In the genomic region with DNA sequence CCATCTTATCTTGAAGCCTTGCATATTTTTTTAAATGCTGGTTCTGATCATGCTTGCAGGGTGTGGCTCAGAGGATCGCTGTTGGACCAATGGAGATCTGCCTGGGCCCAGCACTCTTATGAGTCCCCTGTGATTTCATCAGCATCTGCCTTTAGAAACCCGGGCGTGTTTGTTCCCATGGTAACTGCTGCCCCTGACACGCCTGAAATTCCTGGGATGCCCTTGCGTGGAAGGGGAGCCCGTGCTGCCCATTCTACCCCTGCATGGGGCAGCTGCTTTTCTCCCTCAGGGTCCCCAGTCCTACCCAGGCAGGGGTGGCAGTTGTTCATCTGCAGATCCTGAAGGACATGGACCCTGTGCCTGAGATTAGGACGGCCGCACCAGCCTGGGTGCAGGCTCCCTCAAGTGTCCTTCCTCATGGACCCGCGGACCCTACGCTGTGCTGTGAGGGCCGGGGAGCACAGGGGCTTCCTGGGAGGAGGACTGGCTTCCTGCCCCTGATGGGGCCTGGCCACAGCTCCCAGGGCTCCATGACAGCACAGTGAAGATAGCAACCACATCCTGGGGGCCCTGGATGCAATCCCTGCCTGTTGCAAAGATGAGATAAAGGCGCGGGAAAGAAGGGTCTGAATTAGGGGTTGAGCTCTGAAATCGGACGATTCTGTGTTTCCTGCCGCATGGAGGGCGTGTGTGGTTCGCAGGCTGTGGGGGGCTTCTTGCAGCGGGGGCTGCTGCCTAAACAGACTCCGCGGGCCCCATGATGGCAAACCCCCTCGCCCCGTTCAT, we compare ENCODE assay signal across 9 cellular contexts.
DNase-seq lines count a peak whose midpoint lies in the region; ATAC-seq and TF ChIP-seq lines count a peak whose summit lies in the region.
"Had no signal": no experiment of that assay in that cellular context is flagged by ENCODE, and none has a peak within 500 bp of the region (broad histone marks: within the 10 kb centered on the region; RNA-seq: fewer than 3 reads in every experiment).

No MANE protein-coding gene starts in this region.

- H3K27ac Mint-ChIP-seq in T-helper 2 cell treated with Interferon-gamma antibody and Interleukin-4, amounts not matched to agents 5 μg/mL and 100 μg/mL, for 36 hours = no peak overlapping the region

- H3K36me3 Mint-ChIP-seq in T-helper 2 cell treated with Interferon-gamma antibody and Interleukin-4, amounts not matched to agents 5 μg/mL and 100 μg/mL, for 36 hours (ENCODE audit: low read depth) = peaks cover 3% of the 10 kb centered on the region

- H3K4me3 ChIP-seq in fibroblast of lung (replicated peaks in 1 of 4; ENCODE audit: control extremely low read depth in 1 of 4, insufficient read depth in 1 of 4, low read depth in 3 of 4, low read length in 4 of 4) = peak overlapping the region in 1 of 4 experiments; percentile 8
- H3K4me3 ChIP-seq in ovary = peak overlapping the region; percentile 15

- no peaks in the 10 kb centered on the region for H4K20me1 ChIP-seq in fibroblast of lung (ENCODE audit: control insufficient read depth, extremely low read depth, insufficient read depth, low read length)

- no peaks in the 10 kb centered on the region for H3K9me3 ChIP-seq in fibroblast of lung (ENCODE audit: control insufficient read depth, insufficient read depth, low read depth, low read length)
- H3K9me3 ChIP-seq in ovary = no peaks in the 10 kb centered on the region

- WGBS in ovary, 3 donors = 21 to 26% (median 24%) methylated on average over 23 to 24 of the region's 24 CpGs

- H2AFZ ChIP-seq in fibroblast of lung (ENCODE audit: low read length) = no peak overlapping the region

- intact Hi-C loops in ovary (cut with DNase I) = loop anchor here in 1 of 4 donors (10.0 kb wide), 1 partner anchor 782 kb away; no protein-coding TSS in a partner anchor

- no peaks in the 10 kb centered on the region for H3K79me2 ChIP-seq in fibroblast of lung (ENCODE audit: control insufficient read depth, insufficient read depth, low read length)

- H3K4me3 Mint-ChIP-seq in T-helper 2 cell treated with Interferon-gamma antibody and Interleukin-4, amounts not matched to agents 5 μg/mL and 100 μg/mL, for 36 hours = peak overlapping the region; percentile 68

- no peaks in the 10 kb centered on the region for H3K9me3 Mint-ChIP-seq in T-helper 2 cell treated with Interferon-gamma antibody and Interleukin-4, amounts not matched to agents 5 μg/mL and 100 μg/mL, for 36 hours

- H3K4me1 ChIP-seq in fibroblast of lung (ENCODE audit: control insufficient read depth, extremely low read depth, insufficient read depth, low read length) (peaks cover 5% of the 10 kb centered on the region), ovary (ENCODE audit: insufficient read depth) (peaks cover 7% of the 10 kb centered on the region)

- TF ChIP-seq EP300 in ovary (IDR thresholded peaks at IDR 0.05) = no peak

- H3K27ac ChIP-seq in fibroblast of lung (ENCODE audit: insufficient read depth, low read length) (peak overlapping the region; percentile 35), ovary (peak overlapping the region in 1 of 2 donors; percentile 5)
- H3K27ac ChIP-seq: 22Rv1 had no signal

- TF ChIP-seq CTCF in fibroblast of lung (conservative IDR thresholded peaks at IDR 0.05 in 1 of 2, IDR thresholded peaks at IDR 0.05 in 1 of 2; ENCODE audit: low read depth in 1 of 2, low read length in 2 of 2) (no peak), ovary (IDR thresholded peaks at IDR 0.05) (no peak)

- H3K27me3 ChIP-seq in fibroblast of lung (ENCODE audit: control insufficient read depth, insufficient read depth, low read length) = no peaks in the 10 kb centered on the region
- H3K27me3 ChIP-seq in ovary = no peaks in the 10 kb centered on the region

- H3K4me2 ChIP-seq in fibroblast of lung (ENCODE audit: extremely low read depth, insufficient read depth, low read length) = peak overlapping the region; percentile 49

- H3K9ac ChIP-seq in fibroblast of lung (ENCODE audit: insufficient read depth, low read length) = no peak overlapping the region

- H3K27me3 Mint-ChIP-seq in T-helper 2 cell treated with Interferon-gamma antibody and Interleukin-4, amounts not matched to agents 5 μg/mL and 100 μg/mL, for 36 hours (ENCODE audit: low read depth) = peaks cover 7% of the 10 kb centered on the region

- DNase-seq in NCI-H345 (lab: John Stamatoyannopoulos, UW) (peak; percentile 35), NCI-H345 treated with DMSO at 0.1 percent for 48 hours (lab: John Stamatoyannopoulos, UW; ENCODE audit: unreplicated experiment) (no peak), fibroblast of lung (ENCODE audit: low read depth in 2 of 2) (peak; percentile 77 to 78), ovary (peak in 1 of 5 donors; percentile 60)
- DNase-seq in T-helper 2 cell treated with Interferon-gamma antibody and Interleukin-4, amounts not matched to agents 5 μg/mL and 100 μg/mL, for 36 hours (ENCODE audit: low spot score) = no peak
- no peak for DNase-seq in activated effector memory CD4-positive, alpha-beta T cell treated with Interleukin-2 at 50 U/mL for 16 hours

- TF ChIP-seq POLR2A in ovary (IDR thresholded peaks at IDR 0.05) = no peak

- H3K36me3 ChIP-seq in fibroblast of lung (ENCODE audit: control insufficient read depth, insufficient read depth, low read length) (no peaks in the 10 kb centered on the region), ovary (no peaks in the 10 kb centered on the region)

- H3K4me1 Mint-ChIP-seq in T-helper 2 cell treated with Interferon-gamma antibody and Interleukin-4, amounts not matched to agents 5 μg/mL and 100 μg/mL, for 36 hours (ENCODE audit: low read depth) = peaks cover 15% of the 10 kb centered on the region

- ATAC-seq in HG03571 (IDR thresholded peaks at IDR 0.05; ENCODE audit: unreplicated experiment) (no peak), HG02610 (IDR thresholded peaks at IDR 0.05; ENCODE audit: unreplicated experiment) (no peak)

Comparison
In these comparisons a context has a peak if more than half of its experiments do, and no peak if none do; other contexts are left out.
1. DNase-seq: peak in NCI-H345 (single experiment) and fibroblast of lung (2 of 2); none in NCI-H345 treated with DMSO at 0.1 percent for 48 hours (single experiment), T-helper 2 cell treated with Interferon-gamma antibody and Interleukin-4, amounts not matched to agents 5 μg/mL and 100 μg/mL, for 36 hours (single experiment) and activated effector memory CD4-positive, alpha-beta T cell treated with Interleukin-2 at 50 U/mL for 16 hours (single experiment).